ENCODE assay signal across 1 cellular context in genomic region chr19:19224852-19225494, GRCh38.
TF ChIP-seq lines count a peak whose summit lies in the region.

No MANE protein-coding gene starts in this region.

TF ChIP-seq in K562, 482 proteins besides CTCF, POLR2A, EP300 and RAD21 (continued from another document):
- TF ChIP-seq TEAD4 (IDR thresholded peaks at IDR 0.05; ENCODE audit: low read length) (no peak), TEAD4 (CRISPR knock-in tag; IDR thresholded peaks at IDR 0.05; ENCODE audit: borderline replicate concordance) (peak; percentile 99), TBP (optimal IDR thresholded peaks at IDR 0.05; ENCODE audit: low read depth, low read length) (no peak), TRIM25 (IDR thresholded peaks at IDR 0.05; ENCODE audit: borderline replicate concordance) (no peak), FOXA3 (CRISPR knock-in tag; conservative IDR thresholded peaks at IDR 0.05 in 1 of 2, IDR thresholded peaks at IDR 0.05 in 1 of 2) (peak in 1 of 2 experiments; percentile 87; a peak in 2 of 4 replicates), GABPB1 (CRISPR knock-in tag; IDR thresholded peaks at IDR 0.05) (peak; percentile 83), VEZF1 (CRISPR knock-in tag; IDR thresholded peaks at IDR 0.05) (peak; percentile 60), ZNF282 (CRISPR knock-in tag; IDR thresholded peaks at IDR 0.05) (peak; percentile 82; the same call in 1 of the 2 replicates), KDM2B (CRISPR knock-in tag; IDR thresholded peaks at IDR 0.05) (peak; percentile 90; the same call in 1 of the 2 replicates), ID3 (CRISPR knock-in tag; IDR thresholded peaks at IDR 0.05) (no peak), ID3 (tag; IDR thresholded peaks at IDR 0.05) (peak; percentile 89), RBM25 (IDR thresholded peaks at IDR 0.05; ENCODE audit: low read depth, low read length, severe bottlenecking) (peak; percentile 29), FOXP4 (CRISPR knock-in tag; IDR thresholded peaks at IDR 0.05; ENCODE audit: borderline replicate concordance) (peak; percentile 99), ZNF780A (CRISPR knock-in tag; IDR thresholded peaks at IDR 0.05) (no peak)
